In genomic region chr16:80948886-80949502, GRCh38 we compare ENCODE assay signal across 8 cellular contexts.
DNase-seq lines count a peak whose midpoint lies in the region; ATAC-seq and TF ChIP-seq lines count a peak whose summit lies in the region.

No MANE protein-coding gene starts in this region.

- H3K27me3 ChIP-seq in OCI-LY1 (ENCODE audit: insufficient read depth, low read length), result no peaks in the 10 kb centered on the region
- H3K27me3 ChIP-seq in effector memory CD4-positive, alpha-beta T cell (replicated peaks; ENCODE audit: control insufficient read depth, insufficient read depth, low read length, poor library complexity, severe bottlenecking), result peaks cover 4% of the 10 kb centered on the region

- no peak overlapping the region for H3K27ac Mint-ChIP-seq in memory B cell

- H3F3A ChIP-seq in OCI-LY1 (ENCODE audit: insufficient read depth, low read length), result no peaks in the 10 kb centered on the region

- H3K27me3 Mint-ChIP-seq in memory B cell, result peaks cover 15% of the 10 kb centered on the region

- H3K4me3 ChIP-seq in OCI-LY1 (ENCODE audit: low read depth, low read length, poor library complexity, severe bottlenecking), result no peak overlapping the region
- H3K4me3 ChIP-seq in effector memory CD4-positive, alpha-beta T cell (ENCODE audit: insufficient read depth, low read depth, low read length, poor library complexity, severe bottlenecking), result no peak overlapping the region

- TF ChIP-seq CTCF in OCI-LY1 (IDR thresholded peaks at IDR 0.05; ENCODE audit: low read length), result peak; percentile 82

- no peak overlapping the region for H3K4me2 ChIP-seq in OCI-LY1 (ENCODE audit: low read length)

- H3K4me3 Mint-ChIP-seq in memory B cell, result no peak overlapping the region

- H3K36me3 Mint-ChIP-seq in memory B cell, result peaks cover 4% of the 10 kb centered on the region

- H3K9me2 ChIP-seq in OCI-LY1 (ENCODE audit: low read depth, low read length), result no peaks in the 10 kb centered on the region

- H3K9me3 ChIP-seq in OCI-LY1 (ENCODE audit: low read length), result no peaks in the 10 kb centered on the region
- no peaks in the 10 kb centered on the region for H3K9me3 ChIP-seq in effector memory CD4-positive, alpha-beta T cell (ENCODE audit: control insufficient read depth, low read length)

- no peaks in the 10 kb centered on the region for H3K4me1 ChIP-seq in OCI-LY1 (ENCODE audit: insufficient read depth, low read length, severe bottlenecking)
- H3K4me1 ChIP-seq in effector memory CD4-positive, alpha-beta T cell (ENCODE audit: control insufficient read depth, insufficient read depth, low read length, poor library complexity, severe bottlenecking), result no peaks in the 10 kb centered on the region

- no peak overlapping the region for H3K9ac ChIP-seq in OCI-LY1 (ENCODE audit: low read length)

- no peak overlapping the region for H2AFZ ChIP-seq in OCI-LY1 (ENCODE audit: low read length)

- no peaks in the 10 kb centered on the region for H3K4me1 Mint-ChIP-seq in memory B cell

- peaks cover 2% of the 10 kb centered on the region for H3K9me3 Mint-ChIP-seq in memory B cell

- H3K79me2 ChIP-seq in OCI-LY1 (ENCODE audit: insufficient read depth, low read length), result no peaks in the 10 kb centered on the region

- DNase-seq in AG20443 (ENCODE audit: low spot score) (peak; percentile 65), cerebellar cortex (ENCODE audit: low spot score) (peak; percentile 44), memory B cell (ENCODE audit: low spot score in 2 of 2) (no peak), OCI-M2 (lab: John Stamatoyannopoulos, UW; ENCODE audit: unreplicated experiment) (no peak)
- no peak for DNase-seq in effector memory CD4-positive, alpha-beta T cell

- peak; percentile 75 for ATAC-seq in GM18867 (IDR thresholded peaks at IDR 0.05; ENCODE audit: unreplicated experiment)
- peak; percentile 47 for ATAC-seq in memory B cell (ENCODE audit: low read depth)
- no peak for ATAC-seq in GM18858 (IDR thresholded peaks at IDR 0.05; ENCODE audit: unreplicated experiment)

- H3K36me3 ChIP-seq in OCI-LY1 (ENCODE audit: insufficient read depth, low read length), result no peaks in the 10 kb centered on the region
- H3K36me3 ChIP-seq in effector memory CD4-positive, alpha-beta T cell (ENCODE audit: control insufficient read depth, insufficient read depth, low read length), result no peaks in the 10 kb centered on the region

- H4K20me1 ChIP-seq in OCI-LY1 (ENCODE audit: insufficient read depth, low read length), result no peaks in the 10 kb centered on the region

- no peak overlapping the region for H3K27ac ChIP-seq in OCI-LY1 (ENCODE audit: low read depth, low read length, poor library complexity, severe bottlenecking)
- no peak overlapping the region for H3K27ac ChIP-seq in effector memory CD4-positive, alpha-beta T cell (ENCODE audit: insufficient read depth, low read length, poor library complexity, severe bottlenecking)

Comparison
In these comparisons a context has a peak if more than half of its experiments do, and no peak if none do; other contexts are left out.
1. DNase-seq: peak in AG20443 (single experiment) and cerebellar cortex (single experiment); none in memory B cell (0 of 2), effector memory CD4-positive, alpha-beta T cell (0 of 3) and OCI-M2 (single experiment).